In the genomic region with DNA sequence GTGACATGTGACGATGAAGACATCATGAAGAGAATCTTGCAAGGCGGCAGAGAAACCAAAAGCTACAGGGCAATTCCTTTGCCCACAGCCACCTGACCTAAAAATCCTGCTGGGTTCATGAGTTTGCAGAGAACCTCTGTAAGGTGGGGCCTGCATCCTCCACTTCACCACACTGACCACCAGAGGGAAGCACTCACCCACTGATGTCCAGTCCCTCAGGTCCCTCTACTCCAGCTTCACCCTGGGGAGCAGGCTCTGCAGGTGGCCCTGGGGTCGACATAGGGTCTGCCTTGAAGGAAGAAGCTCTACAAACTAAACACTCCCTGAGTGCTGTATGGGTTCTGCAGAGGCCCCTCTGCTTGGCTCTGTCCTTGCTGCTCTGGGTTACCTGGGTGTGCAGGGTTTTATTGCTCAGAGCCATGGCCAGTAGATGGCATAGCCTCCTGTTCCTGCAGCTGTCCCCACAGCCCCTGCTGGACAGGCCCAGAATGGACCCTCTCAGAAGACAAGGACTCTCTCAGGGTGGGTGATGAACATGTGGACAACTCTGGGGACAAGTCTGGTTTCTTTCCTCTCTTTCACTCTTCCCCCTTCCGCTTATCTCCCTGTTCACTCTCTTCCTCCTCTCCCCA, we compare ENCODE assay signal across 9 cellular contexts. TPM values are rescaled to one million over a fixed set of nuclear protein-coding genes. Genes with fewer than 3 reads are reported as not detected.
DNase-seq lines count a peak whose midpoint lies in the region; ATAC-seq and TF ChIP-seq lines count a peak whose summit lies in the region.
"Not testable (repeated sequence)": the region's sequence is repeated elsewhere in the genome, so short reads cannot be mapped to it uniquely, and the experiment has no call there.
"Had no signal": no experiment of that assay in that cellular context is flagged by ENCODE, and none has a peak within 500 bp of the region (broad histone marks: within the 10 kb centered on the region; RNA-seq: fewer than 3 reads in every experiment).

No MANE protein-coding gene starts in this region.

- CTCF ChIA-PET in activated naive CD4-positive, alpha-beta T cell treated with anti-CD3 and anti-CD28 coated beads for 36 hours (lab: Charles Lee): interaction anchor here (0.6 kb wide), 2 partner anchors 256 to 390 kb away, joined by 3 read pairs; no protein-coding TSS in a partner anchor

- H3K4me1 ChIP-seq in foreskin keratinocyte, transverse colon: not testable (repeated sequence)

- H3K36me3 ChIP-seq in transverse colon: not testable (repeated sequence)

- TF ChIP-seq CTCF in foreskin keratinocyte (conservative IDR thresholded peaks at IDR 0.05): peak; percentile 59
- peak in 4 of 5 experiments; percentile 32 to 53 (median 50) for TF ChIP-seq CTCF in transverse colon (IDR thresholded peaks at IDR 0.05)

- not testable (repeated sequence) for H3K4me1 Mint-ChIP-seq in activated naive CD4-positive, alpha-beta T cell treated with anti-CD3 and anti-CD28 coated beads for 36 hours (ENCODE audit: low read depth); natural killer cell treated with Interleukin-12 subunit alpha and Interleukin-12 subunit beta and Interleukin-15 and Interleukin-18, amount 100 ng/mL, for 72 hours (ENCODE audit: low read depth in 2 of 2)

- H3K36me3 Mint-ChIP-seq in activated naive CD4-positive, alpha-beta T cell treated with anti-CD3 and anti-CD28 coated beads for 36 hours (ENCODE audit: low read depth); natural killer cell treated with Interleukin-12 subunit alpha and Interleukin-12 subunit beta and Interleukin-15 and Interleukin-18, amount 100 ng/mL, for 72 hours: not testable (repeated sequence)

- TF ChIP-seq EP300 in transverse colon (IDR thresholded peaks at IDR 0.05; ENCODE audit: low read depth): not testable (repeated sequence)

- intact Hi-C loops in activated naive CD4-positive, alpha-beta T cell treated with anti-CD3 and anti-CD28 coated beads for 36 hours (cut with micrococcal nuclease); transverse colon (cut with DNase I; ENCODE audit: low total_unique reads): not testable (repeated sequence)

- H3K27ac ChIP-seq in foreskin keratinocyte, transverse colon: not testable (repeated sequence)

- H3K4me3 ChIP-seq in transverse colon: not testable (repeated sequence)

- not testable (repeated sequence) for H3K4me3 Mint-ChIP-seq in activated naive CD4-positive, alpha-beta T cell treated with anti-CD3 and anti-CD28 coated beads for 36 hours; natural killer cell treated with Interleukin-12 subunit alpha and Interleukin-12 subunit beta and Interleukin-15 and Interleukin-18, amount 100 ng/mL, for 72 hours

- peak; percentile 87 for ATAC-seq in GM21619 (IDR thresholded peaks at IDR 0.05; ENCODE audit: unreplicated experiment)
- peak; percentile 89 for ATAC-seq in foreskin keratinocyte
- peak; percentile 53 to 71 for ATAC-seq in natural killer cell treated with Interleukin-12 subunit alpha and Interleukin-12 subunit beta and Interleukin-15 and Interleukin-18, amount 100 ng/mL, for 72 hours

- H3K27ac Mint-ChIP-seq in activated naive CD4-positive, alpha-beta T cell treated with anti-CD3 and anti-CD28 coated beads for 36 hours; natural killer cell treated with Interleukin-12 subunit alpha and Interleukin-12 subunit beta and Interleukin-15 and Interleukin-18, amount 100 ng/mL, for 72 hours: not testable (repeated sequence)

- in situ Hi-C loops in transverse colon (cut with MboI; ENCODE audit: low pct_ligation_motif_present in 1 of 4, low pct_unique_long_range_greater_than_20kb in 1 of 4, low sequenced_read_pairs in 3 of 4): not testable (repeated sequence)

- H3K9me3 ChIP-seq in transverse colon: not testable (repeated sequence)

- not testable (repeated sequence) for H3K9me3 Mint-ChIP-seq in activated naive CD4-positive, alpha-beta T cell treated with anti-CD3 and anti-CD28 coated beads for 36 hours; natural killer cell treated with Interleukin-12 subunit alpha and Interleukin-12 subunit beta and Interleukin-15 and Interleukin-18, amount 100 ng/mL, for 72 hours

- H3K27me3 ChIP-seq in foreskin keratinocyte, transverse colon: not testable (repeated sequence)

- 58% methylated on average over 4 of the region's 4 CpGs; no CpG with 5 or more reads in 1 of the 2 donors for WGBS in transverse colon (ENCODE audit: low coverage in 1 of 2), 2 donors

- DNase-seq in GDM1 (lab: John Stamatoyannopoulos, UW): peak; percentile 12
- peak; percentile 12 for DNase-seq in HT1080 (ENCODE audit: low read depth)
- peak; percentile 40 for DNase-seq in RPMI8226
- peak; percentile 62 for DNase-seq in activated naive CD4-positive, alpha-beta T cell treated with anti-CD3 and anti-CD28 coated beads for 36 hours
- not testable (repeated sequence) for DNase-seq in foreskin keratinocyte; natural killer cell treated with Interleukin-12 subunit alpha and Interleukin-12 subunit beta and Interleukin-15 and Interleukin-18, amount 100 ng/mL, for 72 hours (ENCODE audit: low spot score); transverse colon

- H3K27me3 Mint-ChIP-seq in activated naive CD4-positive, alpha-beta T cell treated with anti-CD3 and anti-CD28 coated beads for 36 hours (ENCODE audit: low read depth): not testable (repeated sequence)
- peaks cover 4 to 14% of the 10 kb centered on the region in 2 donors for H3K27me3 Mint-ChIP-seq in natural killer cell treated with Interleukin-12 subunit alpha and Interleukin-12 subunit beta and Interleukin-15 and Interleukin-18, amount 100 ng/mL, for 72 hours

- TF ChIP-seq POLR2A in transverse colon (IDR thresholded peaks at IDR 0.05): not testable (repeated sequence)

RNA-seq across cellular contexts. Expression of a gene that starts 27.2 kb away (rescaled TPM):
- total RNA-seq in HT1080 (2014; rRNA removed; shearing (Covaris generic)): not detected in 2 replicates
- polyA plus RNA-seq in HT1080 (2015; cell fraction: cytosol; rRNA removed): not detected in 2 replicates
- not detected in 2 replicates for polyA plus RNA-seq in HT1080 (2015; cell fraction: nucleus; rRNA removed)
- not detected for total RNA-seq in activated naive CD4-positive, alpha-beta T cell treated with anti-CD3 and anti-CD28 coated beads for 36 hours
- total RNA-seq in foreskin keratinocyte (not detected in 2 replicates), transverse colon (not detected)
- polyA plus RNA-seq in foreskin keratinocyte: not detected in 2 replicates
- not detected for total RNA-seq in natural killer cell treated with Interleukin-12 subunit alpha and Interleukin-12 subunit beta and Interleukin-15 and Interleukin-18, amount 100 ng/mL, for 72 hours

RNA-seq across cellular contexts. Expression of a gene that starts 48.6 kb away (rescaled TPM):
- total RNA-seq in HT1080 (2014; rRNA removed; shearing (Covaris generic)): not detected in 2 replicates
- not detected in 2 replicates for polyA plus RNA-seq in HT1080 (2015; cell fraction: cytosol; rRNA removed)
- not detected in 2 replicates for polyA plus RNA-seq in HT1080 (2015; cell fraction: nucleus; rRNA removed)
- not detected for total RNA-seq in activated naive CD4-positive, alpha-beta T cell treated with anti-CD3 and anti-CD28 coated beads for 36 hours
- total RNA-seq in foreskin keratinocyte (not detected in 2 replicates), transverse colon (not detected)
- not detected in 2 replicates for polyA plus RNA-seq in foreskin keratinocyte
- total RNA-seq in natural killer cell treated with Interleukin-12 subunit alpha and Interleukin-12 subunit beta and Interleukin-15 and Interleukin-18, amount 100 ng/mL, for 72 hours: not detected
- total RNA-seq: posterior vena cava had no signal
